39 cellular contexts compared by ENCODE assay signal in the genomic region with DNA sequence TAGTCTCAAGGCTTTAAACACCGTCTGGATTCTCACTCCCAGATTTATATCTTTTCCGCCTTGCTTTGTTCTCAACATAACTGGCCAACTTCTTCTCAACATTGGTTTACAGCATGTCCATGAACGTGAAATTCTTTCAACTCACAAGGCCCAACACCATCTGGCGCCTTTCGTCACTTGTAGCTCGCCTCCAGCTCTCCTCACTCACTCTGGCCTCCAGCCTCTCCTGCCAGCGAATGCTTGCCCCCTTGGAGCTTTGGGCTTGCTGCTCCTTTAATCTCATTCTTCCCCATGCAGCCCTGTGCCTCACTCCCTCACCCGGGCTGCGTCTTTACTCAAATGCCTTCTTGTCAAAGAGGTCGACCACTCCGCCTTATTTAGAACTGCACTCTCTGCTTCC.
"Had no signal": no experiment of that assay in that cellular context is flagged by ENCODE, and none has a peak within 500 bp of the region (broad histone marks: within the 10 kb centered on the region; RNA-seq: fewer than 3 reads in every experiment).

No MANE protein-coding gene starts in this region.

- H3K4me3 ChIP-seq: adrenal gland, ascending aorta, body of pancreas, breast epithelium, cardiac muscle cell had no signal

- H3K27ac ChIP-seq: adrenal gland, ascending aorta, body of pancreas, brain microvascular endothelial cell, breast epithelium, cardiac muscle cell had no signal

- ATAC-seq: activated naive CD4-positive, alpha-beta T cell treated with anti-CD3 and anti-CD28 coated beads, Interleukin-2, amount 50 U/mL, for 72 hours; activated naive CD8-positive, alpha-beta T cell treated with anti-CD3 and anti-CD28 coated beads, Interleukin-2, amount 50 U/mL, for 24 hours; activated T-cell treated with anti-CD3 and anti-CD28 coated beads, Interleukin-2, amount 50 U/mL, for 4 hours; activated T-cell treated with anti-CD3 and anti-CD28 coated beads, Interleukin-2, amount 50 U/mL, for 72 hours; activated T-helper 17 cell treated with anti-CD3 and anti-CD28 coated beads, Interleukin-2, amount 50 U/mL, for 72 hours; body of pancreas had no signal

- H3K36me3 Mint-ChIP-seq: activated naive CD4-positive, alpha-beta T cell treated with anti-CD3 and anti-CD28 coated beads, Interleukin-2, amount 10 ng/mL, durations not matched to agents 7 days and 5 days; activated naive CD4-positive, alpha-beta T cell treated with anti-CD3 and anti-CD28 coated beads, Interleukin-2, amount 50 U/mL, for 72 hours; activated naive CD8-positive, alpha-beta T cell treated with anti-CD3 and anti-CD28 coated beads for 36 hours; activated naive CD8-positive, alpha-beta T cell treated with anti-CD3 and anti-CD28 coated beads, Interleukin-2, amount 10 ng/mL, durations not matched to agents 7 days and 5 days had no signal

- H3K9me3 Mint-ChIP-seq: activated naive CD4-positive, alpha-beta T cell treated with anti-CD3 and anti-CD28 coated beads for 36 hours; activated naive CD4-positive, alpha-beta T cell treated with anti-CD3 and anti-CD28 coated beads, Interleukin-2, amount 50 U/mL, for 72 hours; activated T-helper 17 cell treated with anti-CD3 and anti-CD28 coated beads, Interleukin-2, amount 50 U/mL, for 72 hours; central memory CD8-positive, alpha-beta T cell had no signal

- DNase-seq: activated effector memory CD4-positive, alpha-beta T cell treated with anti-CD3 and anti-CD28 coated beads, Interleukin-2, amount 50 U/mL, for 16 hours; activated effector memory CD4-positive, alpha-beta T cell treated with Interleukin-2 at 50 U/mL for 16 hours; activated gamma-delta T cell; activated gamma-delta T cell treated with Interleukin-2 at 50 U/mL for 16 hours; activated naive CD4-positive, alpha-beta T cell; activated naive CD4-positive, alpha-beta T cell treated with anti-CD3 and anti-CD28 coated beads for 36 hours; activated naive CD4-positive, alpha-beta T cell treated with anti-CD3 and anti-CD28 coated beads, Interleukin-2, amount 10 ng/mL, durations not matched to agents 7 days and 5 days; activated naive CD4-positive, alpha-beta T cell treated with anti-CD3 and anti-CD28 coated beads, Interleukin-2, amount 50 U/mL, for 16 hours; activated naive CD4-positive, alpha-beta T cell treated with Interleukin-2 at 50 U/mL for 16 hours; activated naive CD8-positive, alpha-beta T cell treated with anti-CD3 and anti-CD28 coated beads for 36 hours; activated naive CD8-positive, alpha-beta T cell treated with anti-CD3 and anti-CD28 coated beads, Interleukin-2, amount 10 ng/mL, durations not matched to agents 7 days and 5 days; activated naive CD8-positive, alpha-beta T cell treated with anti-CD3 and anti-CD28 coated beads, Interleukin-2, amount 50 U/mL, for 24 hours; activated T-cell treated with anti-CD3 and anti-CD28 coated beads for 4 hours; activated T-cell treated with anti-CD3 and anti-CD28 coated beads, Interleukin-2, amount 50 U/mL, for 1 hour; activated T-cell treated with anti-CD3 and anti-CD28 coated beads, Interleukin-2, amount 50 U/mL, for 24 hours; activated T-cell treated with anti-CD3 and anti-CD28 coated beads, Interleukin-2, amount 50 U/mL, for 4 hours; activated T-cell treated with anti-CD3 and anti-CD28 coated beads, Interleukin-2, amount 50 U/mL, for 48 hours; activated T-cell treated with anti-CD3 and anti-CD28 coated beads, Interleukin-2, amount 50 U/mL, for 72 hours; adrenal gland; amniotic stem cell; amygdala; aorta; body of pancreas; brain microvascular endothelial cell; central memory CD4-positive, alpha-beta T cell; cerebellar nuclear complex had no signal

- H3K27me3 Mint-ChIP-seq: activated naive CD4-positive, alpha-beta T cell treated with anti-CD3 and anti-CD28 coated beads, Interleukin-2, amount 10 ng/mL, durations not matched to agents 7 days and 5 days; activated naive CD4-positive, alpha-beta T cell treated with anti-CD3 and anti-CD28 coated beads, Interleukin-2, amount 50 U/mL, for 24 hours; activated naive CD8-positive, alpha-beta T cell; activated naive CD8-positive, alpha-beta T cell treated with anti-CD3 and anti-CD28 coated beads for 36 hours; activated naive CD8-positive, alpha-beta T cell treated with anti-CD3 and anti-CD28 coated beads, Interleukin-2, amount 10 ng/mL, durations not matched to agents 7 days and 5 days; activated naive CD8-positive, alpha-beta T cell treated with anti-CD3 and anti-CD28 coated beads, Interleukin-2, amount 50 U/mL, for 24 hours; activated T-cell treated with anti-CD3 and anti-CD28 coated beads, Interleukin-2, amount 50 U/mL, for 24 hours; activated T-helper 17 cell treated with anti-CD3 and anti-CD28 coated beads, Interleukin-2, amount 50 U/mL, for 72 hours; central memory CD8-positive, alpha-beta T cell had no signal

- H3K36me3 ChIP-seq: adrenal gland, ascending aorta, brain microvascular endothelial cell, breast epithelium, cardiac muscle cell had no signal

- H3K9me3 ChIP-seq: adrenal gland, body of pancreas, breast epithelium had no signal

- H3K27me3 ChIP-seq: adrenal gland, ascending aorta, body of pancreas, brain microvascular endothelial cell, breast epithelium, cardiac muscle cell had no signal

- H3K4me3 Mint-ChIP-seq: activated naive CD4-positive, alpha-beta T cell treated with anti-CD3 and anti-CD28 coated beads for 36 hours; activated naive CD4-positive, alpha-beta T cell treated with anti-CD3 and anti-CD28 coated beads, Interleukin-2, amount 10 ng/mL, durations not matched to agents 7 days and 5 days; activated naive CD4-positive, alpha-beta T cell treated with anti-CD3 and anti-CD28 coated beads, Interleukin-2, amount 50 U/mL, for 24 hours; activated naive CD8-positive, alpha-beta T cell; activated naive CD8-positive, alpha-beta T cell treated with anti-CD3 and anti-CD28 coated beads for 36 hours; activated naive CD8-positive, alpha-beta T cell treated with anti-CD3 and anti-CD28 coated beads, Interleukin-2, amount 10 ng/mL, durations not matched to agents 7 days and 5 days; activated naive CD8-positive, alpha-beta T cell treated with anti-CD3 and anti-CD28 coated beads, Interleukin-2, amount 50 U/mL, for 24 hours; activated T-cell treated with anti-CD3 and anti-CD28 coated beads, Interleukin-2, amount 50 U/mL, for 24 hours; activated T-cell treated with anti-CD3 and anti-CD28 coated beads, Interleukin-2, amount 50 U/mL, for 4 hours; activated T-cell treated with anti-CD3 and anti-CD28 coated beads, Interleukin-2, amount 50 U/mL, for 72 hours; activated T-helper 1 cell treated with anti-CD3 and anti-CD28 coated beads, Interleukin-12 subunit alpha, Interleukin-12 subunit beta, Interleukin-2, Interleukin-4 antibody, amounts not matched to agents 30 ng/mL and 10 ng/mL and 1 ng/mL, durations not matched to agents 14 hours and 24 hours and 36 hours; activated T-helper 17 cell treated with anti-CD3 and anti-CD28 coated beads, Interleukin-2, amount 50 U/mL, for 72 hours; brain; central memory CD8-positive, alpha-beta T cell had no signal

- H3K4me1 ChIP-seq: adrenal gland, ascending aorta, body of pancreas, breast epithelium had no signal

- FAIRE-seq: astrocyte, bronchial epithelial cell had no signal

- H3K27ac Mint-ChIP-seq: activated naive CD4-positive, alpha-beta T cell treated with anti-CD3 and anti-CD28 coated beads for 36 hours; activated naive CD4-positive, alpha-beta T cell treated with anti-CD3 and anti-CD28 coated beads, Interleukin-2, amount 10 ng/mL, durations not matched to agents 7 days and 5 days; activated naive CD4-positive, alpha-beta T cell treated with anti-CD3 and anti-CD28 coated beads, Interleukin-2, amount 50 U/mL, for 24 hours; activated naive CD4-positive, alpha-beta T cell treated with anti-CD3 and anti-CD28 coated beads, Interleukin-2, amount 50 U/mL, for 72 hours; activated naive CD8-positive, alpha-beta T cell; activated naive CD8-positive, alpha-beta T cell treated with anti-CD3 and anti-CD28 coated beads for 36 hours; activated naive CD8-positive, alpha-beta T cell treated with anti-CD3 and anti-CD28 coated beads, Interleukin-2, amount 10 ng/mL, durations not matched to agents 7 days and 5 days; activated naive CD8-positive, alpha-beta T cell treated with anti-CD3 and anti-CD28 coated beads, Interleukin-2, amount 50 U/mL, for 24 hours; activated T-cell treated with anti-CD3 and anti-CD28 coated beads, Interleukin-2, amount 50 U/mL, for 24 hours; activated T-cell treated with anti-CD3 and anti-CD28 coated beads, Interleukin-2, amount 50 U/mL, for 72 hours; activated T-helper 1 cell treated with anti-CD3 and anti-CD28 coated beads, Interleukin-12 subunit alpha, Interleukin-12 subunit beta, Interleukin-2, Interleukin-4 antibody, amounts not matched to agents 30 ng/mL and 10 ng/mL and 1 ng/mL, durations not matched to agents 14 hours and 24 hours and 36 hours; activated T-helper 17 cell treated with anti-CD3 and anti-CD28 coated beads, Interleukin-2, amount 50 U/mL, for 72 hours; activated T-helper 2 cell treated with anti-CD3 and anti-CD28 coated beads, Interferon-gamma antibody, Interleukin-2, Interleukin-4, amounts not matched to agents 10 μg/mL and 5 μg/mL and 100 μg/mL, durations not matched to agents 14 hours and 24 hours and 36 hours; brain had no signal

- H3K4me1 Mint-ChIP-seq: activated naive CD4-positive, alpha-beta T cell treated with anti-CD3 and anti-CD28 coated beads, Interleukin-2, amount 10 ng/mL, durations not matched to agents 7 days and 5 days; activated naive CD4-positive, alpha-beta T cell treated with anti-CD3 and anti-CD28 coated beads, Interleukin-2, amount 50 U/mL, for 24 hours; activated naive CD8-positive, alpha-beta T cell treated with anti-CD3 and anti-CD28 coated beads for 36 hours; activated naive CD8-positive, alpha-beta T cell treated with anti-CD3 and anti-CD28 coated beads, Interleukin-2, amount 10 ng/mL, durations not matched to agents 7 days and 5 days; activated naive CD8-positive, alpha-beta T cell treated with anti-CD3 and anti-CD28 coated beads, Interleukin-2, amount 50 U/mL, for 24 hours; activated T-helper 17 cell treated with anti-CD3 and anti-CD28 coated beads, Interleukin-2, amount 50 U/mL, for 72 hours; central memory CD8-positive, alpha-beta T cell had no signal
